In the genomic region with DNA sequence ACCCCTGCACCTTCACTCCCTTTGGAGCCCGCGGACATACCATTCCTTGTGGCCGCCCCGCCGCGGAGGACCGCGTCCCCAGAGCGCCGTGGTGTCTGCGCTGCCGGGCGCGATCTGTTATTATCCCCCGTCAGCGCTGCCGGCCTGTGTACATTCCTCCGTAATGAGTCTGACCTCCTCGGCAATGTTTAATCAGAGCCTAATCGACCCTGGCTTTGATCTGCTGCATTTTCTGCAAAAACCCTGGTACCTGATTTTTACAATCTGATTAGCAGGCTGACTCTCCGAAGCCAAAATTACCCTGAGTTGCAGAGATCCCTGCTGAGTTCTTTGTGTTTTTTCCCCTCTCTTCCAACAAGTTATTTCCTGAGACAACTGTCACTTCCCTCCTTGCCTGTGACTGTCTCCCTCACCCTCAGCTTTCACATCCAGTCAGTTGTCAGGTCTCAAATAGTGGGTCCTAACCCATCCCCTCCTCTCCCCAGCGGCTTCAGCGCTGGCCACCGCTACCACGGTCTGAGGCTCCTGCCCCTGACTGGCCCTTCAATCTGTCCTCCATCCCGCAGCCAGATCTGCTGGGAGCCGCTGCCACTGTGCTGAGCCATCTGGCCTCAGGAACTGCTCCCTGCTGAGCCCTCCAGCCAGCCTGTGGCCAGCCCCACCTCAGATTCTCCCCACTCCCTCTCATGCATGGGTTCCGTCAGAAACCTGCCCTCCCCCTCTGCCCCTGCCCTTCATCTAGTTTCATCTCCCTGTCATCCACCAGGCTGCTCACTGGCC, we compare ENCODE assay signal across 1 cellular context.
TF ChIP-seq lines count a peak whose summit lies in the region.

No MANE protein-coding gene starts in this region.

TF ChIP-seq in HEK293, 187 proteins besides CTCF, POLR2A, EP300 and RAD21 (continued from another document):
- TF ChIP-seq ZIC2 (tag by site-specific recombination; IDR thresholded peaks at IDR 0.05), result peak; percentile 69
- 0 out of 2 replicates have a peak, but pooled peaks have one; percentile 36 for TF ChIP-seq ZBTB17 (tag by site-specific recombination; IDR thresholded peaks at IDR 0.05)
- no peak for TF ChIP-seq KLF7 (tag by site-specific recombination; IDR thresholded peaks at IDR 0.05; ENCODE audit: borderline replicate concordance)
- TF ChIP-seq YY2 (tag by site-specific recombination; IDR thresholded peaks at IDR 0.05), result no peak
- peak; percentile 77; the same call in 1 of the 2 replicates for TF ChIP-seq GFI1B (tag by site-specific recombination; IDR thresholded peaks at IDR 0.05)
- TF ChIP-seq, protein P1, sequence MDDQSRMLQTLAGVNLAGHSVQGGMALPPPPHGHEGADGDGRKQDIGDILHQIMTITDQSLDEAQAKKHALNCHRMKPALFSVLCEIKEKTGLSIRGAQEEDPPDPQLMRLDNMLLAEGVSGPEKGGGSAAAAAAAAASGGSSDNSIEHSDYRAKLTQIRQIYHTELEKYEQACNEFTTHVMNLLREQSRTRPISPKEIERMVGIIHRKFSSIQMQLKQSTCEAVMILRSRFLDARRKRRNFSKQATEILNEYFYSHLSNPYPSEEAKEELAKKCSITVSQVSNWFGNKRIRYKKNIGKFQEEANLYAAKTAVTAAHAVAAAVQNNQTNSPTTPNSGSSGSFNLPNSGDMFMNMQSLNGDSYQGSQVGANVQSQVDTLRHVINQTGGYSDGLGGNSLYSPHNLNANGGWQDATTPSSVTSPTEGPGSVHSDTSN (CRISPR knock-in tag; IDR thresholded peaks at IDR 0.05), result no peak
- no peak for TF ChIP-seq ZNF341 (tag by site-specific recombination; IDR thresholded peaks at IDR 0.05; ENCODE audit: low read depth)
- TF ChIP-seq, protein P2, sequence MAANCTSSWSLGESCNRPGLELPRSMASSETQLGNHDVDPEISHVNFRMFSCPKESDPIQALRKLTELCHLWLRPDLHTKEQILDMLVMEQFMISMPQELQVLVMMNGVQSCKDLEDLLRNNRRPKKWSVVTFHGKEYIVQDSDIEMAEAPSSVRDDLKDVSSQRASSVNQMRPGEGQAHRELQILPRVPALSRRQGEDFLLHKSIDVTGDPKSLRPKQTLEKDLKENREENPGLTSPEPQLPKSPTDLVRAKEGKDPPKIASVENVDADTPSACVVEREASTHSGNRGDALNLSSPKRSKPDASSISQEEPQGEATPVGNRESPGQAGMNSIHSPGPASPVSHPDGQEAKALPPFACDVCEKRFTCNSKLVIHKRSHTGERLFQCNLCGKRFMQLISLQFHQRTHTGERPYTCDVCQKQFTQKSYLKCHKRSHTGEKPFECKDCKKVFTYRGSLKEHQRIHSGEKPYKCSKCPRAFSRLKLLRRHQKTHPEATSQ (tag by site-specific recombination; IDR thresholded peaks at IDR 0.05), result no peak
- no peak for TF ChIP-seq ZNF157 (tag by site-specific recombination; IDR thresholded peaks at IDR 0.05)
- no peak for TF ChIP-seq ZNF791 (tag by site-specific recombination; IDR thresholded peaks at IDR 0.05)
- no peak for TF ChIP-seq ZNF24 (tag by site-specific recombination; IDR thresholded peaks at IDR 0.05)
- no peak for TF ChIP-seq WT1 (tag by site-specific recombination; IDR thresholded peaks at IDR 0.05)
- TF ChIP-seq, protein P3, sequence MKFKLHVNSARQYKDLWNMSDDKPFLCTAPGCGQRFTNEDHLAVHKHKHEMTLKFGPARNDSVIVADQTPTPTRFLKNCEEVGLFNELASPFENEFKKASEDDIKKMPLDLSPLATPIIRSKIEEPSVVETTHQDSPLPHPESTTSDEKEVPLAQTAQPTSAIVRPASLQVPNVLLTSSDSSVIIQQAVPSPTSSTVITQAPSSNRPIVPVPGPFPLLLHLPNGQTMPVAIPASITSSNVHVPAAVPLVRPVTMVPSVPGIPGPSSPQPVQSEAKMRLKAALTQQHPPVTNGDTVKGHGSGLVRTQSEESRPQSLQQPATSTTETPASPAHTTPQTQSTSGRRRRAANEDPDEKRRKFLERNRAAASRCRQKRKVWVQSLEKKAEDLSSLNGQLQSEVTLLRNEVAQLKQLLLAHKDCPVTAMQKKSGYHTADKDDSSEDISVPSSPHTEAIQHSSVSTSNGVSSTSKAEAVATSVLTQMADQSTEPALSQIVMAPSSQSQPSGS (tag by site-specific recombination; IDR thresholded peaks at IDR 0.05; ENCODE audit: low read depth), result no peak
- peak; percentile 85 for TF ChIP-seq TRIM28 (IDR thresholded peaks at IDR 0.05; ENCODE audit: borderline replicate concordance, low read length)
- TF ChIP-seq ZSCAN30 (tag by site-specific recombination; IDR thresholded peaks at IDR 0.05), result no peak
